In genomic region chr20:21514553-21515251, GRCh38 we compare ENCODE assay signal across 10 cellular contexts. TPM values are rescaled to one million over a fixed set of nuclear protein-coding genes. Genes with fewer than 3 reads are reported as not detected.
DNase-seq lines count a peak whose midpoint lies in the region; ATAC-seq, FAIRE-seq and TF ChIP-seq lines count a peak whose summit lies in the region.
"Had no signal": no experiment of that assay in that cellular context is flagged by ENCODE, and none has a peak within 500 bp of the region (broad histone marks: within the 10 kb centered on the region; RNA-seq: fewer than 3 reads in every experiment).

No MANE protein-coding gene starts in this region.

- ATAC-seq in HG03108 (IDR thresholded peaks at IDR 0.05; ENCODE audit: unreplicated experiment) = no peak
- ATAC-seq in GM18498 (IDR thresholded peaks at IDR 0.05; ENCODE audit: unreplicated experiment) = no peak
- ATAC-seq: left lung had no signal

- H3K4me1 ChIP-seq in left ventricle myocardium inferior (peaks cover 77% of the 10 kb centered on the region), right atrium auricular region (peaks cover 0 to 64% of the 10 kb centered on the region in 2 donors)

- peak overlapping the region; percentile 56 for H3K4me3 ChIP-seq in left ventricle myocardium inferior
- H3K4me3 ChIP-seq in right atrium auricular region = peak overlapping the region in 1 of 2 donors; percentile 39
- peak overlapping the region; percentile 93 for H3K4me3 ChIP-seq in SK-N-MC
- H3K4me3 ChIP-seq: left lung had no signal

- intact Hi-C loops in left ventricle myocardium inferior (cut with micrococcal nuclease) = no loop called here

- H3K9ac ChIP-seq in SK-N-MC (ENCODE audit: insufficient read length) = peak overlapping the region; percentile 91

- H3K36me3 ChIP-seq in left ventricle myocardium inferior (no peaks in the 10 kb centered on the region), right atrium auricular region (no peaks in the 10 kb centered on the region), SK-N-MC (ENCODE audit: insufficient read depth, low read length) (peaks cover 30% of the 10 kb centered on the region)
- H3K36me3 ChIP-seq: left lung had no signal

- FAIRE-seq in urothelium cell line (lab: Jason Lieb, UNC) = no peak

- no peak overlapping the region for H3K27ac ChIP-seq in left ventricle myocardium inferior (replicated peaks)
- no peak overlapping the region for H3K27ac ChIP-seq in right atrium auricular region
- peak overlapping the region; percentile 98 for H3K27ac ChIP-seq in SK-N-MC
- H3K27ac ChIP-seq: left lung had no signal

- no peak for DNase-seq in left ventricle myocardium inferior
- no peak for DNase-seq in right atrium auricular region (ENCODE audit: low spot score)
- no peak for DNase-seq in SK-N-MC (ENCODE audit: low read depth, low spot score)
- peak; percentile 64 for DNase-seq in islet precursor cell
- DNase-seq in urothelium cell line (ENCODE audit: low spot score) = peak; percentile 72
- DNase-seq in Ammon's horn (ENCODE audit: low spot score) = no peak
- DNase-seq: Kasumi-1 had no signal

- no peaks in the 10 kb centered on the region for H3K9me3 ChIP-seq in left ventricle myocardium inferior (replicated peaks)
- H3K9me3 ChIP-seq in right atrium auricular region = no peaks in the 10 kb centered on the region
- no peaks in the 10 kb centered on the region for H3K9me3 ChIP-seq in SK-N-MC (ENCODE audit: low read depth, low read length)
- H3K9me3 ChIP-seq: left lung had no signal

- H3K27me3 ChIP-seq in left ventricle myocardium inferior (ENCODE audit: low read depth) = peaks cover 100% of the 10 kb centered on the region
- peaks cover 62 to 71% of the 10 kb centered on the region in 2 donors for H3K27me3 ChIP-seq in right atrium auricular region

- TF ChIP-seq CTCF in left ventricle myocardium inferior (IDR thresholded peaks at IDR 0.05; ENCODE audit: borderline replicate concordance) (no peak), right atrium auricular region (IDR thresholded peaks at IDR 0.05) (no peak)

RNA-seq across cellular contexts. Expression of gene NKX2-2, which starts 0.8 kb away (rescaled TPM):
- total RNA-seq in left ventricle myocardium inferior = not detected
- total RNA-seq in right atrium auricular region = not detected
- total RNA-seq: left lung had no signal

Comparison
In these comparisons a context has a peak if more than half of its experiments do, and no peak if none do; other contexts are left out.
1. DNase-seq: peak in islet precursor cell (single experiment) and urothelium cell line (single experiment); none in left ventricle myocardium inferior (single experiment), right atrium auricular region (single experiment), SK-N-MC (single experiment) and Ammon's horn (single experiment).